11 cellular contexts compared by ENCODE assay signal in genomic region chr1:181482001-181482430, GRCh38. TPM values are rescaled to one million over a fixed set of nuclear protein-coding genes. Genes with fewer than 3 reads are reported as not detected.
DNase-seq lines count a peak whose midpoint lies in the region; ATAC-seq and TF ChIP-seq lines count a peak whose summit lies in the region.
"Had no signal": no experiment of that assay in that cellular context is flagged by ENCODE, and none has a peak within 500 bp of the region (broad histone marks: within the 10 kb centered on the region; RNA-seq: fewer than 3 reads in every experiment).

No MANE protein-coding gene starts in this region.

- ATAC-seq in GM18519 (IDR thresholded peaks at IDR 0.05; ENCODE audit: low FRiP score, unreplicated experiment), result no peak
- ATAC-seq in HG02885 (IDR thresholded peaks at IDR 0.05; ENCODE audit: poor library complexity, unreplicated experiment), result no peak
- ATAC-seq: gastrocnemius medialis had no signal

- 83 to 94% methylated on average over 26 to 31 of the region's 36 CpGs for WGBS in mesodermal cell (ENCODE audit: insufficient coverage in 2 of 2), 2 experiments

- H3K27me3 ChIP-seq in left ventricle myocardium inferior (ENCODE audit: low read depth) (peaks cover 94% of the 10 kb centered on the region), right atrium auricular region (peaks cover 17 to 28% of the 10 kb centered on the region in 2 donors), SJCRH30 (no peaks in the 10 kb centered on the region)

- H3K9me3 ChIP-seq in left ventricle myocardium inferior (replicated peaks) (no peaks in the 10 kb centered on the region), right atrium auricular region (no peaks in the 10 kb centered on the region), mesodermal cell (ENCODE audit: control insufficient read depth, low read length) (no peaks in the 10 kb centered on the region), SJCRH30 (replicated peaks) (no peaks in the 10 kb centered on the region)
- H3K9me3 ChIP-seq: gastrocnemius medialis had no signal

- H3K36me3 ChIP-seq in left ventricle myocardium inferior (no peaks in the 10 kb centered on the region), right atrium auricular region (no peaks in the 10 kb centered on the region), mesodermal cell (ENCODE audit: control insufficient read depth, insufficient read depth, low read length) (no peaks in the 10 kb centered on the region), SJCRH30 (no peaks in the 10 kb centered on the region)
- H3K36me3 ChIP-seq: gastrocnemius medialis had no signal

- H3K4me1 ChIP-seq in left ventricle myocardium inferior (peaks cover 25% of the 10 kb centered on the region), right atrium auricular region (peaks cover 0 to 12% of the 10 kb centered on the region in 2 donors), mesodermal cell (ENCODE audit: control insufficient read depth, insufficient read depth, low read length, poor library complexity, severe bottlenecking) (peaks cover 5% of the 10 kb centered on the region), SJCRH30 (no peaks in the 10 kb centered on the region)
- H3K4me1 ChIP-seq: gastrocnemius medialis had no signal

- no peak overlapping the region for H3K27ac ChIP-seq in left ventricle myocardium inferior (replicated peaks)
- no peak overlapping the region for H3K27ac ChIP-seq in right atrium auricular region
- no peak overlapping the region for H3K27ac ChIP-seq in coronary artery
- H3K27ac ChIP-seq in mesodermal cell (ENCODE audit: low read depth, low read length, severe bottlenecking), result no peak overlapping the region
- H3K27ac ChIP-seq in SJCRH30, result no peak overlapping the region
- H3K27ac ChIP-seq: gastrocnemius medialis had no signal

- intact Hi-C loops in left ventricle myocardium inferior (cut with micrococcal nuclease), result loop anchor here (5.0 kb wide), 1 partner anchor 195 kb away; no protein-coding TSS in a partner anchor

- DNase-seq in left ventricle myocardium inferior, result no peak
- no peak for DNase-seq in right atrium auricular region (ENCODE audit: low spot score)
- no peak for DNase-seq in coronary artery (ENCODE audit: low spot score)
- no peak for DNase-seq in SJCRH30
- DNase-seq in GM19238 (ENCODE audit: insufficient read length, low spot score), result no peak
- DNase-seq: gastrocnemius medialis, NCI-H146 had no signal

- no peak for TF ChIP-seq CTCF in left ventricle myocardium inferior (IDR thresholded peaks at IDR 0.05; ENCODE audit: borderline replicate concordance)
- no peak for TF ChIP-seq CTCF in right atrium auricular region (IDR thresholded peaks at IDR 0.05)
- TF ChIP-seq CTCF in coronary artery (IDR thresholded peaks at IDR 0.05), result no peak

- H3K4me3 ChIP-seq in left ventricle myocardium inferior (peak overlapping the region; percentile 35), right atrium auricular region (no peak overlapping the region), coronary artery (peak overlapping the region; percentile 50), mesodermal cell (ENCODE audit: extremely low read depth, insufficient read depth, low read length, poor library complexity, severe bottlenecking) (peak overlapping the region; percentile 24), SJCRH30 (no peak overlapping the region)

RNA-seq across cellular contexts. Expression of gene CACNA1E, which starts 1.3 kb away (rescaled TPM):
- 0.88 TPM for total RNA-seq in left ventricle myocardium inferior
- total RNA-seq in right atrium auricular region, result 1 to 10 TPM; 1.7 to 2.2 TPM
- 0.07 TPM for polyA plus RNA-seq in mesodermal cell (2013, experiment 1 of 2)
- polyA plus RNA-seq in mesodermal cell (2013, experiment 2 of 2), result 0.05 TPM
- under 0.01 and 0.02 TPM in 2 replicates for total RNA-seq in SJCRH30 (2014; rRNA removed; shearing (Covaris generic))
- total RNA-seq: dermis blood vessel endothelial cell had no signal

Comparison
In these comparisons a context has a peak if more than half of its experiments do, and no peak if none do; other contexts are left out.
1. H3K4me3 ChIP-seq: peak in left ventricle myocardium inferior (single experiment), coronary artery (single experiment) and mesodermal cell (single experiment); none in right atrium auricular region (0 of 2) and SJCRH30 (single experiment).